ENCODE assay signal across 10 cellular contexts in the genomic region with DNA sequence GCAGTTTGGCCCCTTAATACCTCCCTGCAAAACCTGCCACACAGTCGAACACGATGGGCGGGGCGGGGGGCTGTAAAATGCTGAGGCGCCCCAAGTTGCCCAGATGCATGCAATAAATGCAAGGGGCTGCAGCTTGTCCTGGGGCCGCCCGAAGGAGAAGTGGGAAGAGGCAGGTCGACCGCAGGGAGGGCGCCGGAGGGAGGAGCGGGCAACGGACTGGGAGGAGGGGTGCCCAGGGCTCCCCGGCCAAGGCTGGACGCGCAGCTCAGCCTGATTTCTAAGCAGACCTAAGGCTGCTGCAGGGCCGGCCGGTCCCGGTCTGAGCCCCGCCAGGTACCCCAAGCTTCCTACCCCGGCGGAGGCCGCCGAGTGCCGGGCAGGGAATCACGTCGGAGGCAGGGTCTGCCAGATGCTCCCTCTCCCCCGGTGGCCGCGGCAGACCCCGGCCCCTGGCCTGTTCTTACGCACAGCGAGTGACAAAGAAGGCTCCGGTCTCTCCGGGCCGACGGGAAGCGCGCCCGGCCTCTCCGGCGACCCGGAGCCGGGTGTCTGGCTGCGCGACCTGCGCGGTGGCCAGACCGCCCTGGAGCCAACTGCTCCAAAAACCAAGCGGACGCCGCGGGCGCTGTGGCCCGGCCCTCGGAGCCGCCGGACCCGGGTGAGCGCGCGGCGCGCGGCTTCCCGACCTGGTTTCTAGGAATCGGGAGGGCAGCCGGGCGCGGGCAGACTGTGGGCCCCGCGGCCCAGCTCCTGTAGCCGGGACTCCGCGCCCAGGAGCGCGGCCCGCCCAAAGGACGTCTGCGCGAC. TPM values are rescaled to one million over a fixed set of nuclear protein-coding genes. Genes with fewer than 3 reads are reported as not detected.
DNase-seq lines count a peak whose midpoint lies in the region; TF ChIP-seq lines count a peak whose summit lies in the region.
"Had no signal": no experiment of that assay in that cellular context is flagged by ENCODE, and none has a peak within 500 bp of the region (broad histone marks: within the 10 kb centered on the region; RNA-seq: fewer than 3 reads in every experiment).

No MANE protein-coding gene starts in this region.

- no peaks in the 10 kb centered on the region for H3K9me3 Mint-ChIP-seq in activated CD4-positive, alpha-beta T cell treated with anti-CD3 and anti-CD28 coated beads, Interleukin-2, amount 10 ng/mL, durations not matched to agents 7 days and 5 days
- H3K9me3 Mint-ChIP-seq in activated naive CD8-positive, alpha-beta T cell (ENCODE audit: low read depth) = no peaks in the 10 kb centered on the region
- peaks cover 0 to 10% (median 0%) of the 10 kb centered on the region in 6 donors for H3K9me3 Mint-ChIP-seq in immature natural killer cell

- H3K9me3 ChIP-seq in stomach = no peaks in the 10 kb centered on the region

- CTCF ChIA-PET in activated CD4-positive, alpha-beta T cell treated with anti-CD3 and anti-CD28 coated beads, Interleukin-2, amount 10 ng/mL, durations not matched to agents 7 days and 5 days (lab: Charles Lee) = no interaction called here

- no peak for DNase-seq in activated CD4-positive, alpha-beta T cell treated with anti-CD3 and anti-CD28 coated beads, Interleukin-2, amount 10 ng/mL, durations not matched to agents 7 days and 5 days
- DNase-seq in activated CD4-positive, alpha-beta T cell treated with anti-CD3 and anti-CD28 coated beads, Interleukin-2, amount 50 U/mL, for 1 hour = no peak
- DNase-seq in immature natural killer cell (no peak), stomach (no peak), iPS-NIHi11 (ENCODE audit: low spot score) (no peak), NCI-H146 (lab: John Stamatoyannopoulos, UW) (no peak), AML-193 (lab: John Stamatoyannopoulos, UW) (no peak)
- DNase-seq: anterior cingulate cortex, RPMI8226 had no signal

- H3K27ac Mint-ChIP-seq in activated CD4-positive, alpha-beta T cell treated with anti-CD3 and anti-CD28 coated beads, Interleukin-2, amount 10 ng/mL, durations not matched to agents 7 days and 5 days = peak overlapping the region; percentile 36
- peak overlapping the region; percentile 50 for H3K27ac Mint-ChIP-seq in activated naive CD8-positive, alpha-beta T cell
- no peak overlapping the region for H3K27ac Mint-ChIP-seq in immature natural killer cell

- H3K27ac ChIP-seq in stomach = peak overlapping the region in 2 of 5 donors; percentile 14 to 19

- H3K27me3 ChIP-seq in stomach = peaks cover 73 to 100% (median 97%) of the 10 kb centered on the region in 3 donors

- no peak for TF ChIP-seq POLR2A in stomach (IDR thresholded peaks at IDR 0.05)

- no peaks in the 10 kb centered on the region for H3K36me3 ChIP-seq in stomach

- POLR2A ChIA-PET in activated CD4-positive, alpha-beta T cell treated with anti-CD3 and anti-CD28 coated beads, Interleukin-2, amount 10 ng/mL, durations not matched to agents 7 days and 5 days (lab: Charles Lee) = no interaction called here

- peaks cover 4% of the 10 kb centered on the region for H3K36me3 Mint-ChIP-seq in activated CD4-positive, alpha-beta T cell treated with anti-CD3 and anti-CD28 coated beads, Interleukin-2, amount 10 ng/mL, durations not matched to agents 7 days and 5 days (ENCODE audit: low read depth)
- H3K36me3 Mint-ChIP-seq in activated naive CD8-positive, alpha-beta T cell = no peaks in the 10 kb centered on the region
- H3K36me3 Mint-ChIP-seq in immature natural killer cell = no peaks in the 10 kb centered on the region

- no peak for TF ChIP-seq EP300 in stomach (IDR thresholded peaks at IDR 0.05)

- H3K4me3 ChIP-seq in stomach = peak overlapping the region; percentile 26 to 70 (median 44)

- H3K4me3 Mint-ChIP-seq in activated CD4-positive, alpha-beta T cell treated with anti-CD3 and anti-CD28 coated beads, Interleukin-2, amount 10 ng/mL, durations not matched to agents 7 days and 5 days = peak overlapping the region; percentile 38
- H3K4me3 Mint-ChIP-seq in activated naive CD8-positive, alpha-beta T cell = peak overlapping the region; percentile 77
- H3K4me3 Mint-ChIP-seq in immature natural killer cell = peak overlapping the region; percentile 54 to 76 (median 72)

- 3 to 9% (median 5%) methylated on average over 31 to 81 of the region's 81 CpGs for WGBS in stomach, 5 donors

- intact Hi-C loops in stomach (cut with DNase I; ENCODE audit: low total_unique reads) = loop anchor here (5.0 kb wide), 1 partner anchor 933 kb away; no protein-coding TSS in a partner anchor

- peaks cover 14% of the 10 kb centered on the region for H3K4me1 Mint-ChIP-seq in activated CD4-positive, alpha-beta T cell treated with anti-CD3 and anti-CD28 coated beads, Interleukin-2, amount 10 ng/mL, durations not matched to agents 7 days and 5 days
- H3K4me1 Mint-ChIP-seq in activated naive CD8-positive, alpha-beta T cell (ENCODE audit: low read depth) = peaks cover 47% of the 10 kb centered on the region
- peaks cover 19 to 24% of the 10 kb centered on the region in 2 donors for H3K4me1 Mint-ChIP-seq in immature natural killer cell

- H3K27me3 Mint-ChIP-seq in activated CD4-positive, alpha-beta T cell treated with anti-CD3 and anti-CD28 coated beads, Interleukin-2, amount 10 ng/mL, durations not matched to agents 7 days and 5 days = peaks cover 73% of the 10 kb centered on the region
- H3K27me3 Mint-ChIP-seq in activated naive CD8-positive, alpha-beta T cell = peaks cover 38% of the 10 kb centered on the region
- H3K27me3 Mint-ChIP-seq in immature natural killer cell (ENCODE audit: low read depth in 3 of 3) = peaks cover 27 to 62% (median 48%) of the 10 kb centered on the region in 3 donors

- TF ChIP-seq CTCF in stomach (IDR thresholded peaks at IDR 0.05) = no peak

- peaks cover 31 to 71% (median 55%) of the 10 kb centered on the region in 4 donors for H3K4me1 ChIP-seq in stomach

RNA-seq across cellular contexts. Expression of gene EBF3, which starts 0.7 kb away (rescaled TPM):
- not detected for total RNA-seq in activated CD4-positive, alpha-beta T cell treated with anti-CD3 and anti-CD28 coated beads, Interleukin-2, amount 10 ng/mL, durations not matched to agents 7 days and 5 days
- polyA plus RNA-seq in immature natural killer cell (not detected), stomach (under 1 TPM; 0.19 to 0.63 (median 0.31) TPM)
- total RNA-seq in stomach = 1 to 10 TPM in 1 of 5 donors, under 1 TPM in 1, not detected in 3; 0.58 to 7.3 TPM

Comparison
In these comparisons a context has a peak if more than half of its experiments do, and no peak if none do; other contexts are left out.
1. H3K27ac Mint-ChIP-seq: peak in activated CD4-positive, alpha-beta T cell treated with anti-CD3 and anti-CD28 coated beads, Interleukin-2, amount 10 ng/mL, durations not matched to agents 7 days and 5 days (single experiment) and activated naive CD8-positive, alpha-beta T cell (single experiment); none in immature natural killer cell (0 of 6).
2. Peak in every context shown above with its lines, with median percentiles within 50 percentile points of each other: H3K4me3 Mint-ChIP-seq.